Comparison of ENCODE assay signal across 15 cellular contexts in genomic region chr15:86892774-86893449, GRCh38.
DNase-seq lines count a peak whose midpoint lies in the region; ATAC-seq and TF ChIP-seq lines count a peak whose summit lies in the region.
"Had no signal": no experiment of that assay in that cellular context is flagged by ENCODE, and none has a peak within 500 bp of the region (broad histone marks: within the 10 kb centered on the region; RNA-seq: fewer than 3 reads in every experiment).

No MANE protein-coding gene starts in this region.

- no peak overlapping the region for H3K27ac ChIP-seq in heart left ventricle
- peak overlapping the region in 1 of 2 donors; percentile 64 for H3K27ac ChIP-seq in right atrium auricular region
- H3K27ac ChIP-seq in thyroid gland: peak overlapping the region in 1 of 3 donors; percentile 51

- intact Hi-C loops in heart left ventricle (cut with DNase I): no loop called here
- intact Hi-C loops in thyroid gland (cut with DNase I): no loop called here

- H3K36me3 ChIP-seq in heart left ventricle (no peaks in the 10 kb centered on the region), right atrium auricular region (no peaks in the 10 kb centered on the region), thyroid gland (no peaks in the 10 kb centered on the region)
- H3K36me3 ChIP-seq: BE2C, HAP-1 had no signal

- H3K4me3 ChIP-seq in heart left ventricle (no peak overlapping the region), right atrium auricular region (no peak overlapping the region), choroid plexus epithelial cell (ENCODE audit: low read depth, low read length) (no peak overlapping the region), thyroid gland (replicated peaks in 1 of 3) (no peak overlapping the region)
- H3K4me3 ChIP-seq: HAP-1 had no signal

- H3K9me3 ChIP-seq in heart left ventricle (peaks cover 0 to 8% (median 0%) of the 10 kb centered on the region in 12 donors), right atrium auricular region (no peaks in the 10 kb centered on the region), thyroid gland (no peaks in the 10 kb centered on the region)
- H3K9me3 ChIP-seq: BE2C, HAP-1 had no signal

- ATAC-seq in heart left ventricle: peak in 3 of 4 donors; percentile 47 to 62 (median 55)
- no peak for ATAC-seq in HG02623 (IDR thresholded peaks at IDR 0.05; ENCODE audit: unreplicated experiment)
- ATAC-seq in HG03521 (IDR thresholded peaks at IDR 0.05; ENCODE audit: unreplicated experiment): no peak

- WGBS in heart left ventricle, 4 donors: 30 to 31% (median 31%) methylated on average over 10 of the region's 10 CpGs
- WGBS in thyroid gland, 2 donors: 20 to 23% methylated on average over 10 of the region's 10 CpGs

- TF ChIP-seq POLR2A in heart left ventricle (IDR thresholded peaks at IDR 0.05) (no peak), thyroid gland (IDR thresholded peaks at IDR 0.05) (no peak)

- TF ChIP-seq CTCF in heart left ventricle (IDR thresholded peaks at IDR 0.05): no peak
- TF ChIP-seq CTCF in right atrium auricular region (IDR thresholded peaks at IDR 0.05): no peak
- no peak for TF ChIP-seq CTCF in choroid plexus epithelial cell (conservative IDR thresholded peaks at IDR 0.05; ENCODE audit: low read depth, low read length)
- TF ChIP-seq CTCF in thyroid gland (IDR thresholded peaks at IDR 0.05): no peak

- H3K4me1 ChIP-seq in heart left ventricle (peaks cover 0 to 17% (median 0%) of the 10 kb centered on the region in 12 donors), right atrium auricular region (no peaks in the 10 kb centered on the region), thyroid gland (peaks cover 12 to 29% of the 10 kb centered on the region in 2 donors)
- H3K4me1 ChIP-seq: BE2C, HAP-1 had no signal

- peaks cover 0 to 7% (median 0%) of the 10 kb centered on the region in 9 donors for H3K27me3 ChIP-seq in heart left ventricle
- H3K27me3 ChIP-seq in right atrium auricular region: no peaks in the 10 kb centered on the region
- no peaks in the 10 kb centered on the region for H3K27me3 ChIP-seq in thyroid gland

- DNase-seq in heart left ventricle: no peak
- no peak for DNase-seq in right atrium auricular region (ENCODE audit: low spot score)
- peak; percentile 22 for DNase-seq in NCI-H748 treated with DMSO at 0.1 percent for 48 hours (lab: John Stamatoyannopoulos, UW)
- DNase-seq in choroid plexus epithelial cell (ENCODE audit: low read depth): peak; percentile 61
- DNase-seq in thyroid gland: peak; percentile 88 to 90
- DNase-seq in activated effector memory CD4-positive, alpha-beta T cell treated with Interleukin-2 at 50 U/mL for 16 hours: no peak
- DNase-seq: activated CD4-positive, CD25-positive, alpha-beta regulatory T cell; BE2C; immature natural killer cell; retina; stimulated activated CD4-positive, alpha-beta T cell treated with anti-CD3 and anti-CD28 coated beads, Interleukin-4, amount 100 ng/mL, for 4 hours; stimulated activated naive CD4-positive, alpha-beta T cell treated with Interleukin-2 at 50 U/mL for 16 hours had no signal

Comparison
In these comparisons a context has a peak if more than half of its experiments do, and no peak if none do; other contexts are left out.
1. ATAC-seq: peak in heart left ventricle (3 of 4); none in HG02623 (single experiment) and HG03521 (single experiment).
2. DNase-seq: peak in NCI-H748 treated with DMSO at 0.1 percent for 48 hours (single experiment), choroid plexus epithelial cell (single experiment) and thyroid gland (2 of 2); none in heart left ventricle (0 of 5), right atrium auricular region (single experiment) and activated effector memory CD4-positive, alpha-beta T cell treated with Interleukin-2 at 50 U/mL for 16 hours (single experiment).